Comparison of ENCODE assay signal across 8 cellular contexts in the genomic region with DNA sequence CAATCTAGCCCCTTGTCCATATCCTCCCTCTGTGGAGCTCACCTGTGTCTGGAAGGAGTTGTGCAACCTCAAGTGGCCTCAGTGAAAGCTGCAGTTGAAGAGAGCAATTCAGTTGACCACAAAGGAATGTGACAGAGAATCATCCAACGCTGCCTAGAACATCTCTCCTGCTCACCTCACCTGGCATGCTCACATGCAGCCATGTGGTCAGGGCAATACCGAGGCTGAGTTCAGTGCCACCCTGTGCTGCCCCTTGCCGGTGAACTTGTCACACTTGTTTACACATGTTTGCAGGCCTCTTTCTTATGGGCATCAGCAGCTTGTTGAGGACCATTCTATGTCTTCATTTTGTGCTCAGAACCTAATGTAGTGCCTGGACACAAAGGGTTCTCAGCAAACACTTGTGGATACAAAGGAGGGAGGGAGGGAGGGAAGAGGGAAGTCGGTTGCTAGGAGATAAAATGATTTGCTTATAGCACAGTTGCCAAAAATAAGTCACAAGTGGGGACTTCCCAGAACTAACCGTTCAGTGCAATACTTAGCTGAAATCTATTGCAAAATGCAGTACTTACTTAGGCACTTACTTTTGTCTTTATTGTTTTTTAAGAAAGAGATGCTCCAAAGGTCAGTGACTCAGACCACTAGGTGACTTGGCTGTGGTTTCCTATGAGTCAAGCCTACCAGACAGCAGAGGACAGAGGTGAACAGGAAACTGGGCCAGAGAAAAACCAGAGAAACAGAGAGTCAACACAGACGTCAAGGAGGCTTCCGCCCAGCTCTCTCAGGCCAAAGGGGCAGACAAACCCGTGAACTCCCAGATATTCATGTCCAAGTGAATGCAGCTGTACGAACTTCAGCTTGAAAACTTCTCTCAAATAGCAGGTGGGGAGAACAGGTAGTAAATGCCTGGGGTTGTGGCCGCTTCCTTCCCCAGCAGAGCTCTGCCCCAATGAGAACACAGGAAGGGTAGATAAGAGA.
DNase-seq lines count a peak whose midpoint lies in the region; ATAC-seq, FAIRE-seq and TF ChIP-seq lines count a peak whose summit lies in the region.

No MANE protein-coding gene starts in this region.

- no peak overlapping the region for H3K4me3 Mint-ChIP-seq in dendritic cell treated with granulocyte-macrophage colony-stimulating factor and Interleukin-4, amounts not matched to agents 40 ng/mL and 50 ng/mL, for 4 days
- no peak overlapping the region for H3K4me3 Mint-ChIP-seq in mesothelial cell of epicardium

- FAIRE-seq in RCC 7860 (lab: Jason Lieb, UNC) (peak; percentile 94), urothelium cell line (lab: Jason Lieb, UNC) (peak; percentile 63)

- peak; percentile 20 for DNase-seq in ELF-1 (ENCODE audit: low read depth, low spot score)
- DNase-seq in RCC 7860 (ENCODE audit: low spot score): peak; percentile 99
- DNase-seq in mesothelial cell of epicardium (ENCODE audit: low spot score in 2 of 2, unreplicated experiment in 2 of 2): no peak
- DNase-seq in urothelium cell line (ENCODE audit: low spot score): peak; percentile 78
- DNase-seq in cerebellar nuclear complex (lab: John Stamatoyannopoulos, UW): no peak

- H3K27me3 Mint-ChIP-seq in dendritic cell treated with granulocyte-macrophage colony-stimulating factor and Interleukin-4, amounts not matched to agents 40 ng/mL and 50 ng/mL, for 4 days: no peaks in the 10 kb centered on the region
- no peaks in the 10 kb centered on the region for H3K27me3 Mint-ChIP-seq in mesothelial cell of epicardium (ENCODE audit: low read depth)

- peak overlapping the region; percentile 78 for H3K27ac Mint-ChIP-seq in dendritic cell treated with granulocyte-macrophage colony-stimulating factor and Interleukin-4, amounts not matched to agents 40 ng/mL and 50 ng/mL, for 4 days
- H3K27ac Mint-ChIP-seq in mesothelial cell of epicardium: peak overlapping the region; percentile 56

- TF ChIP-seq CTCF in mesothelial cell of epicardium (IDR thresholded peaks at IDR 0.05; ENCODE audit: unreplicated experiment): no peak

- H3K9me3 Mint-ChIP-seq in dendritic cell treated with granulocyte-macrophage colony-stimulating factor and Interleukin-4, amounts not matched to agents 40 ng/mL and 50 ng/mL, for 4 days: no peaks in the 10 kb centered on the region
- H3K9me3 Mint-ChIP-seq in mesothelial cell of epicardium: peaks cover 15% of the 10 kb centered on the region

- H3K4me1 Mint-ChIP-seq in dendritic cell treated with granulocyte-macrophage colony-stimulating factor and Interleukin-4, amounts not matched to agents 40 ng/mL and 50 ng/mL, for 4 days (ENCODE audit: low read depth): peaks cover 54% of the 10 kb centered on the region
- peaks cover 7% of the 10 kb centered on the region for H3K4me1 Mint-ChIP-seq in mesothelial cell of epicardium

- no peaks in the 10 kb centered on the region for H3K36me3 Mint-ChIP-seq in dendritic cell treated with granulocyte-macrophage colony-stimulating factor and Interleukin-4, amounts not matched to agents 40 ng/mL and 50 ng/mL, for 4 days (ENCODE audit: low read depth)
- no peaks in the 10 kb centered on the region for H3K36me3 Mint-ChIP-seq in mesothelial cell of epicardium

- peak; percentile 96 for ATAC-seq in GM19467 (IDR thresholded peaks at IDR 0.05; ENCODE audit: unreplicated experiment)
- ATAC-seq in HG03521 (IDR thresholded peaks at IDR 0.05; ENCODE audit: unreplicated experiment): peak; percentile 96

- intact Hi-C loops in dendritic cell treated with granulocyte-macrophage colony-stimulating factor and Interleukin-4, amounts not matched to agents 40 ng/mL and 50 ng/mL, for 4 days (cut with micrococcal nuclease): no loop called here

Comparison
In these comparisons a context has a peak if more than half of its experiments do, and no peak if none do; other contexts are left out.
1. DNase-seq: peak in ELF-1 (single experiment), RCC 7860 (single experiment) and urothelium cell line (single experiment); none in mesothelial cell of epicardium (0 of 2) and cerebellar nuclear complex (0 of 2).